Comparison of ENCODE assay signal across 9 cellular contexts in genomic region chr2:108607706-108608301, GRCh38.
A peak's percentile ranks its signal among the peaks of the same experiment; 100 is the strongest.
DNase-seq lines count a peak whose midpoint lies in the region; ATAC-seq and TF ChIP-seq lines count a peak whose summit lies in the region.
"Had no signal": no experiment of that assay in that cellular context is flagged by ENCODE, and none has a peak within 500 bp of the region (broad histone marks: within the 10 kb centered on the region; RNA-seq: fewer than 3 reads in every experiment).

No MANE protein-coding gene starts in this region.

- H3K36me3 ChIP-seq in Peyer's patch = no peaks in the 10 kb centered on the region
- H3K36me3 ChIP-seq in breast epithelium = no peaks in the 10 kb centered on the region
- no peaks in the 10 kb centered on the region for H3K36me3 ChIP-seq in left lung
- H3K36me3 ChIP-seq: SJCRH30 had no signal

- peak overlapping the region in 1 of 7 donors; percentile 15 for H3K27ac Mint-ChIP-seq in CD14-positive monocyte

- peaks cover 35% of the 10 kb centered on the region for H3K4me1 Mint-ChIP-seq in CD14-positive monocyte

- no peak for TF ChIP-seq POLR2A in Peyer's patch (IDR thresholded peaks at IDR 0.05)
- no peak for TF ChIP-seq POLR2A in breast epithelium (IDR thresholded peaks at IDR 0.05)

- in situ Hi-C loops in GM13977 (cut with MboI; ENCODE audit: low pct_unique_long_range_greater_than_20kb, low sequenced_read_pairs, unreplicated experiment) = no loop called here

- H3K4me3 Mint-ChIP-seq in CD14-positive monocyte = no peak overlapping the region

- no peaks in the 10 kb centered on the region for H3K27me3 Mint-ChIP-seq in CD14-positive monocyte (ENCODE audit: low read depth in 3 of 3)

- no peak overlapping the region for H3K27ac ChIP-seq in Peyer's patch
- H3K27ac ChIP-seq in breast epithelium = no peak overlapping the region
- no peak overlapping the region for H3K27ac ChIP-seq in left lung
- H3K27ac ChIP-seq: SJCRH30 had no signal

- intact Hi-C loops in CD14-positive monocyte (cut with micrococcal nuclease) = loop anchor here in 1 of 2 donors (10.0 kb wide), 1 partner anchor 107 kb away; the partner anchor contains the start of gene RANBP2
- intact Hi-C loops in breast epithelium (cut with DNase I; ENCODE audit: low total_unique reads) = no loop called here
- intact Hi-C loops in left lung (cut with DNase I) = no loop called here

- peaks cover 61 to 69% of the 10 kb centered on the region in 2 donors for H3K36me3 Mint-ChIP-seq in CD14-positive monocyte

- H3K4me3 ChIP-seq in Peyer's patch (no peak overlapping the region), breast epithelium (no peak overlapping the region), left lung (no peak overlapping the region)
- H3K4me3 ChIP-seq: SJCRH30 had no signal

- no peak for DNase-seq in CD14-positive monocyte (ENCODE audit: low spot score)
- no peak for DNase-seq in GM13977 (ENCODE audit: low spot score)
- DNase-seq in Peyer's patch = peak in 2 of 3 donors; percentile 62 to 79
- no peak for DNase-seq in breast epithelium (ENCODE audit: low spot score in 2 of 2)
- DNase-seq in left lung = no peak
- no peak for DNase-seq in HCEC 1CT

- TF ChIP-seq CTCF in CD14-positive monocyte (IDR thresholded peaks at IDR 0.05) = peak; percentile 68
- peak; percentile 71 for TF ChIP-seq CTCF in GM13977 (IDR thresholded peaks at IDR 0.05; ENCODE audit: extremely low read depth, insufficient read depth, missing control alignments)
- peak; percentile 49 to 85 (median 68) for TF ChIP-seq CTCF in Peyer's patch (IDR thresholded peaks at IDR 0.05)
- TF ChIP-seq CTCF in breast epithelium (IDR thresholded peaks at IDR 0.05) = peak in 2 of 3 donors; percentile 62 to 70
- peak; percentile 39 to 45 for TF ChIP-seq CTCF in left lung (IDR thresholded peaks at IDR 0.05)

- peaks cover 0 to 16% (median 5%) of the 10 kb centered on the region in 4 donors for H3K4me1 ChIP-seq in Peyer's patch
- H3K4me1 ChIP-seq in breast epithelium = no peaks in the 10 kb centered on the region
- H3K4me1 ChIP-seq in left lung = peaks cover 13 to 28% of the 10 kb centered on the region in 2 donors
- H3K4me1 ChIP-seq: SJCRH30 had no signal

- H3K27me3 ChIP-seq in Peyer's patch = no peaks in the 10 kb centered on the region
- H3K27me3 ChIP-seq in breast epithelium = no peaks in the 10 kb centered on the region
- no peaks in the 10 kb centered on the region for H3K27me3 ChIP-seq in left lung
- H3K27me3 ChIP-seq: SJCRH30 had no signal

- H3K9me3 Mint-ChIP-seq in CD14-positive monocyte = no peaks in the 10 kb centered on the region

- ATAC-seq in left lung = peak; percentile 44
- ATAC-seq in GM18511 (IDR thresholded peaks at IDR 0.05; ENCODE audit: unreplicated experiment) = no peak
- ATAC-seq in HG02938 (IDR thresholded peaks at IDR 0.05; ENCODE audit: unreplicated experiment) = no peak

- H3K9me3 ChIP-seq in Peyer's patch (no peaks in the 10 kb centered on the region), breast epithelium (no peaks in the 10 kb centered on the region), left lung (no peaks in the 10 kb centered on the region)
- H3K9me3 ChIP-seq: SJCRH30 had no signal

Comparison
In these comparisons a context has a peak if more than half of its experiments do, and no peak if none do; other contexts are left out.
1. DNase-seq: peak in Peyer's patch (2 of 3); none in CD14-positive monocyte (single experiment), GM13977 (single experiment), breast epithelium (0 of 2), left lung (0 of 2) and HCEC 1CT (single experiment).
2. Peak in every context shown above with its lines, with median percentiles within 50 percentile points of each other: CTCF ChIP-seq.